ENCODE assay signal across 1 cellular context in genomic region chr7:135211946-135212685, GRCh38.
TF ChIP-seq lines count a peak whose summit lies in the region.
"Not testable (repeated sequence)": the region's sequence is repeated elsewhere in the genome, so short reads cannot be mapped to it uniquely, and the experiment has no call there.

No MANE protein-coding gene starts in this region.

TF ChIP-seq in K562, 482 proteins besides CTCF, POLR2A, EP300 and RAD21 (continued from another document):
- TF ChIP-seq ZBTB40 (IDR thresholded peaks at IDR 0.05) (peak; percentile 11; the same call in 1 of the 2 replicates), TEAD1 (CRISPR knock-in tag; IDR thresholded peaks at IDR 0.05) (0 out of 4 replicates have a peak, but pooled peaks of 1 of the 2 experiments have one; percentile 33), ZBTB2 (IDR thresholded peaks at IDR 0.05) (0 out of 2 replicates have a peak, but pooled peaks have one; percentile 73), HDAC1 (IDR thresholded peaks at IDR 0.05) (peak in 1 of 2 experiments; percentile 80; a peak in 2 of 4 replicates), SIN3A (IDR thresholded peaks at IDR 0.05; ENCODE audit: borderline replicate concordance in 2 of 2, control insufficient read depth in 1 of 2, low read depth in 2 of 2, low read length in 2 of 2) (0 out of 4 replicates have a peak, but pooled peaks of 1 of the 2 experiments have one; percentile 17), HDAC2 (IDR thresholded peaks at IDR 0.05) (peak; percentile 82), ZNF224 (CRISPR knock-in tag; IDR thresholded peaks at IDR 0.05) (0 out of 2 replicates have a peak, but pooled peaks have one; percentile 60), ID3 (tag; IDR thresholded peaks at IDR 0.05) (0 out of 2 replicates have a peak, but pooled peaks have one; percentile 34)
- not testable (repeated sequence) for TF ChIP-seq ZBTB40, ID3 (CRISPR knock-in tag; IDR thresholded peaks at IDR 0.05)
